In the genomic region with DNA sequence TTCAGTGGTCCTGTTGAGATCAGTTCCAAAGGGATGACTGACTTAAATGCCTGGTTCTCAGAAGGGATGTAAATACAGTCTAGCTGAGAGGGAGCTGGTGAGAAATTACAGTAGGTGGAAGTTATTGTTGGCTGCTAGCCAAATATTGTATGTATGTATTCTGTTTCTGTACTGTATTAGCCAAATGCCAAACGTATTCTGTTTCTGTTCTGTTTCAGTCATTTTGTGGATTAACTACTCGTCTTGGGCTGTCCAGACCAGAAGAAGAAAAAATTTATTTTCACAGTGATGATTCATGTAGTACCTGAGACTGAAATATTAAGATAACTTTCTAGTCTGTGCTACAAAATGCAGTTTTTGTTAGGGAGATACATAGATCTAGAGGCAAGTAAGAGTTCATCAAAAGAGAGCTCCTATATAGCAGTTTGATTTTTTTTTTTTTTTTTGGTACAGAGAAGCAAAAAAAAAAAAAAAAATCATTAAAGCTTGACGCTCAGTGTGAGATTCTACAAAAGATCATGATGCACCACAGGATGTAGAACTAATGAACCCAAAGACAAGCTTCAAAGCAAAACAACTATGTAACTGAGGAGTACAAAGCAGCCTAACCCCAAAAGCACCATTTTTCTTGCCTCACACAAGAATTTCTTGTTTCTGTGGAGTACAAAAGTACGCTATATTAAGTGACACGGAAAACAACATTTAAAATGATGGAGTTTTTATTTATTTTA, we compare ENCODE assay signal across 11 cellular contexts. TPM values are rescaled to one million over a fixed set of nuclear protein-coding genes. Genes with fewer than 3 reads are reported as not detected.
DNase-seq lines count a peak whose midpoint lies in the region; ATAC-seq and TF ChIP-seq lines count a peak whose summit lies in the region.
"Had no signal": no experiment of that assay in that cellular context is flagged by ENCODE, and none has a peak within 500 bp of the region (broad histone marks: within the 10 kb centered on the region; RNA-seq: fewer than 3 reads in every experiment).

No MANE protein-coding gene starts in this region.

- POLR2A ChIA-PET in MCF 10A (lab: Yijun Ruan, JAX) = no interaction called here

- CTCF ChIA-PET in MCF 10A (lab: Yijun Ruan, JAX) = interaction anchor here (0.5 kb wide), 1 partner anchor 31 kb away, joined by 3 read pairs; no protein-coding TSS in a partner anchor

- H3K4me1 Mint-ChIP-seq in activated T-cell treated with anti-CD3 and anti-CD28 coated beads, Interleukin-2, amount 50 U/mL, for 72 hours (ENCODE audit: low read depth) = peaks cover 32% of the 10 kb centered on the region
- H3K4me1 Mint-ChIP-seq in T-helper 2 cell treated with Interferon-gamma antibody and Interleukin-4, amounts not matched to agents 5 μg/mL and 100 μg/mL, for 36 hours (ENCODE audit: low read depth) = peaks cover 34% of the 10 kb centered on the region
- H3K4me1 Mint-ChIP-seq in stimulated activated naive B cell treated with anti-CD40 and anti-IgM and Interleukin-4, amounts not matched to agents 10 μg/mL and 1 μg/mL and 100 μg/mL, for 72 hours = peaks cover 15 to 16% of the 10 kb centered on the region in 2 donors
- H3K4me1 Mint-ChIP-seq in MCF 10A (ENCODE audit: insufficient read depth, unreplicated experiment) = no peaks in the 10 kb centered on the region

- no peaks in the 10 kb centered on the region for H3K27me3 Mint-ChIP-seq in activated T-cell treated with anti-CD3 and anti-CD28 coated beads, Interleukin-2, amount 50 U/mL, for 72 hours (ENCODE audit: low read depth)
- no peaks in the 10 kb centered on the region for H3K27me3 Mint-ChIP-seq in T-helper 2 cell treated with Interferon-gamma antibody and Interleukin-4, amounts not matched to agents 5 μg/mL and 100 μg/mL, for 36 hours (ENCODE audit: low read depth)
- no peaks in the 10 kb centered on the region for H3K27me3 Mint-ChIP-seq in stimulated activated naive B cell treated with anti-CD40 and anti-IgM and Interleukin-4, amounts not matched to agents 10 μg/mL and 1 μg/mL and 100 μg/mL, for 72 hours
- no peaks in the 10 kb centered on the region for H3K27me3 Mint-ChIP-seq in MCF 10A (ENCODE audit: insufficient read depth, unreplicated experiment)
- H3K27me3 Mint-ChIP-seq: IgD-negative memory B cell had no signal

- H3K4me3 Mint-ChIP-seq in activated T-cell treated with anti-CD3 and anti-CD28 coated beads, Interleukin-2, amount 50 U/mL, for 72 hours = peak overlapping the region; percentile 35 to 79
- peak overlapping the region; percentile 73 for H3K4me3 Mint-ChIP-seq in T-helper 2 cell treated with Interferon-gamma antibody and Interleukin-4, amounts not matched to agents 5 μg/mL and 100 μg/mL, for 36 hours
- H3K4me3 Mint-ChIP-seq in stimulated activated naive B cell treated with anti-CD40 and anti-IgM and Interleukin-4, amounts not matched to agents 10 μg/mL and 1 μg/mL and 100 μg/mL, for 72 hours = peak overlapping the region in 1 of 2 donors; percentile 19
- no peak overlapping the region for H3K4me3 Mint-ChIP-seq in MCF 10A (ENCODE audit: unreplicated experiment)

- BruUV-seq in MCF 10A (replicated peaks; lab: Mats Ljungman, UMichigan) = no TSS peak

- peaks cover 10 to 14% of the 10 kb centered on the region in 2 donors for H3K36me3 Mint-ChIP-seq in activated T-cell treated with anti-CD3 and anti-CD28 coated beads, Interleukin-2, amount 50 U/mL, for 72 hours (ENCODE audit: insufficient read depth in 2 of 2)
- H3K36me3 Mint-ChIP-seq in T-helper 2 cell treated with Interferon-gamma antibody and Interleukin-4, amounts not matched to agents 5 μg/mL and 100 μg/mL, for 36 hours (ENCODE audit: low read depth) = peaks cover 23% of the 10 kb centered on the region
- H3K36me3 Mint-ChIP-seq in stimulated activated naive B cell treated with anti-CD40 and anti-IgM and Interleukin-4, amounts not matched to agents 10 μg/mL and 1 μg/mL and 100 μg/mL, for 72 hours = peaks cover 12 to 19% of the 10 kb centered on the region in 2 donors
- H3K36me3 Mint-ChIP-seq in MCF 10A (ENCODE audit: insufficient read depth, unreplicated experiment) = no peaks in the 10 kb centered on the region

- DNase-seq in activated T-cell treated with anti-CD3 and anti-CD28 coated beads, Interleukin-2, amount 50 U/mL, for 72 hours = no peak
- no peak for DNase-seq in activated T-cell treated with anti-CD3 and anti-CD28 coated beads, Interleukin-2, amount 50 U/mL, for 1 hour
- DNase-seq in T-helper 2 cell treated with Interferon-gamma antibody and Interleukin-4, amounts not matched to agents 5 μg/mL and 100 μg/mL, for 36 hours (ENCODE audit: low spot score) = no peak
- no peak for DNase-seq in stimulated activated naive B cell treated with anti-CD40 and anti-IgM and Interleukin-4, amounts not matched to agents 10 μg/mL and 1 μg/mL and 100 μg/mL, for 72 hours
- DNase-seq in MCF 10A (ENCODE audit: unreplicated experiment) = no peak
- DNase-seq in GM19240 (ENCODE audit: insufficient read length, low spot score) = no peak
- DNase-seq in NCI-H510A (lab: John Stamatoyannopoulos, UW) = no peak
- DNase-seq: COR-L47 had no signal

- no peak for TF ChIP-seq CTCF in MCF 10A (IDR thresholded peaks at IDR 0.05; ENCODE audit: unreplicated experiment)

- intact Hi-C loops in MCF 10A (cut with micrococcal nuclease) = no loop called here

- peak; percentile 20 to 39 for ATAC-seq in activated T-cell treated with anti-CD3 and anti-CD28 coated beads, Interleukin-2, amount 50 U/mL, for 72 hours (replicated peaks in 1 of 2)
- peak; percentile 57 for ATAC-seq in HG02970 (IDR thresholded peaks at IDR 0.05; ENCODE audit: low FRiP score, unreplicated experiment)
- peak; percentile 87 to 91 for ATAC-seq in stimulated activated naive B cell treated with anti-CD40 and anti-IgM and Interleukin-4, amounts not matched to agents 10 μg/mL and 1 μg/mL and 100 μg/mL, for 72 hours (replicated peaks)
- ATAC-seq: foreskin keratinocyte had no signal

- H3K27ac Mint-ChIP-seq in activated T-cell treated with anti-CD3 and anti-CD28 coated beads, Interleukin-2, amount 50 U/mL, for 72 hours = peak overlapping the region; percentile 81
- H3K27ac Mint-ChIP-seq in T-helper 2 cell treated with Interferon-gamma antibody and Interleukin-4, amounts not matched to agents 5 μg/mL and 100 μg/mL, for 36 hours = peak overlapping the region; percentile 91
- H3K27ac Mint-ChIP-seq in stimulated activated naive B cell treated with anti-CD40 and anti-IgM and Interleukin-4, amounts not matched to agents 10 μg/mL and 1 μg/mL and 100 μg/mL, for 72 hours = peak overlapping the region; percentile 54
- H3K27ac Mint-ChIP-seq in MCF 10A (ENCODE audit: low read depth, unreplicated experiment) = no peak overlapping the region

- peaks cover 4 to 9% of the 10 kb centered on the region in 2 donors for H3K9me3 Mint-ChIP-seq in activated T-cell treated with anti-CD3 and anti-CD28 coated beads, Interleukin-2, amount 50 U/mL, for 72 hours
- peaks cover 14% of the 10 kb centered on the region for H3K9me3 Mint-ChIP-seq in T-helper 2 cell treated with Interferon-gamma antibody and Interleukin-4, amounts not matched to agents 5 μg/mL and 100 μg/mL, for 36 hours
- peaks cover 5 to 10% of the 10 kb centered on the region in 2 donors for H3K9me3 Mint-ChIP-seq in stimulated activated naive B cell treated with anti-CD40 and anti-IgM and Interleukin-4, amounts not matched to agents 10 μg/mL and 1 μg/mL and 100 μg/mL, for 72 hours
- peaks cover 8% of the 10 kb centered on the region for H3K9me3 Mint-ChIP-seq in MCF 10A (ENCODE audit: unreplicated experiment)

RNA-seq across cellular contexts. Expression of a gene that starts 54.8 kb away (rescaled TPM):
- total RNA-seq in activated T-cell treated with anti-CD3 and anti-CD28 coated beads, Interleukin-2, amount 50 U/mL, for 72 hours = 10 to 100 TPM; 25.1 to 30.3 TPM
- total RNA-seq in MCF 10A (2022) = 7.9 and 8.1 TPM in 2 replicates

Comparison
In these comparisons a context has a peak if more than half of its experiments do, and no peak if none do; other contexts are left out.
1. ATAC-seq: peak in every context shown above with its lines; median percentile 89 in stimulated activated naive B cell treated with anti-CD40 and anti-IgM and Interleukin-4, amounts not matched to agents 10 μg/mL and 1 μg/mL and 100 μg/mL, for 72 hours; 57 in HG02970; 30 in activated T-cell treated with anti-CD3 and anti-CD28 coated beads, Interleukin-2, amount 50 U/mL, for 72 hours.